11 cellular contexts compared by ENCODE assay signal in the genomic region with DNA sequence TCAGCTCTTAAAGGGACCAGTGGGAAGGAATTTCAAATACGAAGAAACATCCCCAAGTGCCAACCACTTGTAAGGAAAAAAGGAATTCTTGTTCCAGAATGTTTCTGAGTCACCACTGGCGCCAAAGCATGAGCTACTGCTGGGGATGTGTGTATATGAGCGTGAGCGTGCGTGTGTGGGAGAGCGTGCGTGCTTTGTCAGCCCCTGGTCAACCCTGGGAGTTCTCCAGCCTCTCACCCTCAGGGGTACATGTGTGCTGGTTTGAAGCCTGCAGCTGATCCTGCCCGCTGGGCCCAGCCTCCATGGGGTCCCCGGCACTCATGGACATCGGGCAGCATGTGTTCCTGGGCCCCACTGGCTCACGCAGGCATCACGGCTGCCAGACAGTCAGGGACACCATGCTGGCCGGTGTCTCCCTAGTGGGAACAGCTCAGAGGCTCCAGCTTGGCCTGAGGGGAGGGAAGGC. TPM values are rescaled to one million over a fixed set of nuclear protein-coding genes. Genes with fewer than 3 reads are reported as not detected.
DNase-seq lines count a peak whose midpoint lies in the region; ATAC-seq, FAIRE-seq and TF ChIP-seq lines count a peak whose summit lies in the region.
"Had no signal": no experiment of that assay in that cellular context is flagged by ENCODE, and none has a peak within 500 bp of the region (broad histone marks: within the 10 kb centered on the region; RNA-seq: fewer than 3 reads in every experiment).

No MANE protein-coding gene starts in this region.

- peak; percentile 61 for FAIRE-seq in urothelium cell line (lab: Jason Lieb, UNC)
- FAIRE-seq: A204.1 had no signal

- intact Hi-C loops in Right ventricle myocardium inferior (cut with DNase I), result no loop called here
- intact Hi-C loops in cardiac septum (cut with DNase I), result no loop called here

- peak; percentile 56 for DNase-seq in Right ventricle myocardium inferior (ENCODE audit: missing footprints)
- no peak for DNase-seq in cardiac septum (ENCODE audit: low spot score)
- peak; percentile 70 for DNase-seq in choroid plexus epithelial cell (ENCODE audit: low read depth)
- DNase-seq in middle frontal gyrus (ENCODE audit: extremely low spot score, low spot score), result peak; percentile 57
- peak; percentile 55 for DNase-seq in urothelium cell line (ENCODE audit: low spot score)
- no peak for DNase-seq in activated CD4-positive, alpha-beta T cell treated with anti-CD3 and anti-CD28 coated beads for 48 hours
- no peak for DNase-seq in hepatic stellate cell (ENCODE audit: low spot score)
- DNase-seq: MM.1S, natural killer cell had no signal

- ATAC-seq in Right ventricle myocardium inferior, result no peak
- no peak for ATAC-seq in GM21367 (IDR thresholded peaks at IDR 0.05; ENCODE audit: unreplicated experiment)

- no peak for TF ChIP-seq CTCF in choroid plexus epithelial cell (conservative IDR thresholded peaks at IDR 0.05; ENCODE audit: low read depth, low read length)

- no peak overlapping the region for H3K4me3 ChIP-seq in choroid plexus epithelial cell (ENCODE audit: low read depth, low read length)

RNA-seq across cellular contexts. Expression of a gene that starts 17.1 kb away (rescaled TPM):
- total RNA-seq in Right ventricle myocardium inferior (34.9 TPM), cardiac septum (14.4 TPM)

Comparison
In these comparisons a context has a peak if more than half of its experiments do, and no peak if none do; other contexts are left out.
1. DNase-seq: peak in Right ventricle myocardium inferior (single experiment), choroid plexus epithelial cell (single experiment), middle frontal gyrus (single experiment) and urothelium cell line (single experiment); none in cardiac septum (single experiment), activated CD4-positive, alpha-beta T cell treated with anti-CD3 and anti-CD28 coated beads for 48 hours (single experiment) and hepatic stellate cell (single experiment).